38 cellular contexts compared by ENCODE assay signal in genomic region chr4:69861756-69862155, GRCh38. TPM values are rescaled to one million over a fixed set of nuclear protein-coding genes. Genes with fewer than 3 reads are reported as not detected.
"Had no signal": no experiment of that assay in that cellular context is flagged by ENCODE, and none has a peak within 500 bp of the region (broad histone marks: within the 10 kb centered on the region; RNA-seq: fewer than 3 reads in every experiment).

No MANE protein-coding gene starts in this region.

- H3K4me2 ChIP-seq: KMS-11 had no signal

- DNase-seq: Karpas-422, Kasumi-1, KG1, MG63, MM.1S, MV-4-11, NCI-H1048, NCI-H1092, NCI-H1092 treated with DMSO at 0.1 percent for 48 hours, NCI-H1105, NCI-H1105 treated with DMSO at 0.1 percent for 48 hours, NCI-H1417, NCI-H1417 treated with DMSO at 0.1 percent for 48 hours, NCI-H1436, NCI-H1436 treated with DMSO at 0.1 percent for 48 hours, NCI-H146, NCI-H1694, NCI-H1694 treated with DMSO at 0.1 percent for 48 hours, NCI-H187, NCI-H187 treated with DMSO at 0.1 percent for 48 hours, NCI-H1930, NCI-H2029, NCI-H2029 treated with DMSO at 0.1 percent for 48 hours, NCI-H2081, NCI-H2081 treated with DMSO at 0.1 percent for 48 hours, NCI-H2107, NCI-H2171, NCI-H2171 treated with DMSO at 0.1 percent for 48 hours, NCI-H2227 treated with DMSO at 0.1 percent for 48 hours, NCI-H345, NCI-H446, NCI-H446 treated with DMSO at 0.1 percent for 48 hours, NCI-H510A, NCI-H510A treated with DMSO at 0.1 percent for 48 hours had no signal

- H3K4me3 ChIP-seq: MG63 had no signal

- H3K27me3 ChIP-seq: MG63 had no signal

- H3K9ac ChIP-seq: KMS-11 had no signal

- H3K9me3 ChIP-seq: MG63 had no signal

- H3K27ac ChIP-seq: KMS-11 had no signal

- H3K36me3 ChIP-seq: MG63 had no signal

RNA-seq across cellular contexts. Expression of gene SULT1E1, which starts 1.8 kb away (rescaled TPM):
- total RNA-seq: LHCN-M2, M059J, NCI-H460 had no signal
